ENCODE assay signal across 1 cellular context in the genomic region with DNA sequence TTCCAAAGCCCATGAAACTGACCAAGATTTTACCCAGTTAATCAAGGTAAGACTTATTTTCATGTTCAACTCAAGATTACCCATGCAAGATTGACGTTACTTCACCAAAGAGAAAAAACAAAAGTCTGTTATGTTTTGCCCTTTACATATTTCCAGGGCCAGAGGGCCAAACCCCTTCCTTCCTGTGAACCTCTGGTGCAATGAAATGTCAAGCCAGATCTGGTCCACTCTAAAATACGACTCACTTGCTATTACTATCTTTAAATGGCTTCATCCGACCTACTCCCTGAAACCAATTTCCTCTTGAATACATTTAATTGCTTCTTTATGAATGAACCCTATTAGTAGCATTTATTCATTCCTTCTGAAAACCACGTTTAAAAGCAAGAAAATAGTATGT.
TF ChIP-seq lines count a peak whose summit lies in the region.

No MANE protein-coding gene starts in this region.

TF ChIP-seq in HCT116, 20 proteins besides CTCF, POLR2A, EP300 and RAD21 (continued from another document):
- TF ChIP-seq, protein P1, sequence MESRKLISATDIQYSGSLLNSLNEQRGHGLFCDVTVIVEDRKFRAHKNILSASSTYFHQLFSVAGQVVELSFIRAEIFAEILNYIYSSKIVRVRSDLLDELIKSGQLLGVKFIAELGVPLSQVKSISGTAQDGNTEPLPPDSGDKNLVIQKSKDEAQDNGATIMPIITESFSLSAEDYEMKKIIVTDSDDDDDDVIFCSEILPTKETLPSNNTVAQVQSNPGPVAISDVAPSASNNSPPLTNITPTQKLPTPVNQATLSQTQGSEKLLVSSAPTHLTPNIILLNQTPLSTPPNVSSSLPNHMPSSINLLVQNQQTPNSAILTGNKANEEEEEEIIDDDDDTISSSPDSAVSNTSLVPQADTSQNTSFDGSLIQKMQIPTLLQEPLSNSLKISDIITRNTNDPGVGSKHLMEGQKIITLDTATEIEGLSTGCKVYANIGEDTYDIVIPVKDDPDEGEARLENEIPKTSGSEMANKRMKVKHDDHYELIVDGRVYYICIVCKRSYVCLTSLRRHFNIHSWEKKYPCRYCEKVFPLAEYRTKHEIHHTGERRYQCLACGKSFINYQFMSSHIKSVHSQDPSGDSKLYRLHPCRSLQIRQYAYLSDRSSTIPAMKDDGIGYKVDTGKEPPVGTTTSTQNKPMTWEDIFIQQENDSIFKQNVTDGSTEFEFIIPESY (IDR thresholded peaks at IDR 0.05; ENCODE audit: extremely low read depth, insufficient replicate concordance, low read length), result no peak
- TF ChIP-seq POLR2AphosphoS5 (IDR thresholded peaks at IDR 0.05; ENCODE audit: low read depth, low read length) (no peak), SIN3A (IDR thresholded peaks at IDR 0.05; ENCODE audit: low read depth) (no peak), EGR1 (IDR thresholded peaks at IDR 0.05; ENCODE audit: low read depth) (no peak), YY1 (IDR thresholded peaks at IDR 0.05; ENCODE audit: extremely low read depth, insufficient replicate concordance, low read depth, low read length) (no peak), CBX3 (IDR thresholded peaks at IDR 0.05; ENCODE audit: low read depth) (no peak), FOSL1 (IDR thresholded peaks at IDR 0.05; ENCODE audit: low read depth) (no peak), JUND (IDR thresholded peaks at IDR 0.05) (no peak; the same call in 1 of the 2 replicates), CEBPB (IDR thresholded peaks at IDR 0.05; ENCODE audit: low read depth) (no peak), SP1 (IDR thresholded peaks at IDR 0.05; ENCODE audit: low read depth) (no peak), TCF7L2 (IDR thresholded peaks at IDR 0.05; ENCODE audit: borderline replicate concordance, extremely low read depth, insufficient read depth, insufficient read length) (no peak), EZH2 (IDR thresholded peaks at IDR 0.05) (no peak), SRF (IDR thresholded peaks at IDR 0.05; ENCODE audit: low read depth) (no peak), ZFX (IDR thresholded peaks at IDR 0.05) (no peak), EZH2phosphoT487 (IDR thresholded peaks at IDR 0.05; ENCODE audit: borderline replicate concordance) (no peak)
- TF ChIP-seq, protein P2, sequence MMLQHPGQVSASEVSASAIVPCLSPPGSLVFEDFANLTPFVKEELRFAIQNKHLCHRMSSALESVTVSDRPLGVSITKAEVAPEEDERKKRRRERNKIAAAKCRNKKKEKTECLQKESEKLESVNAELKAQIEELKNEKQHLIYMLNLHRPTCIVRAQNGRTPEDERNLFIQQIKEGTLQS (IDR thresholded peaks at IDR 0.05), result no peak
- TF ChIP-seq, protein P3, sequence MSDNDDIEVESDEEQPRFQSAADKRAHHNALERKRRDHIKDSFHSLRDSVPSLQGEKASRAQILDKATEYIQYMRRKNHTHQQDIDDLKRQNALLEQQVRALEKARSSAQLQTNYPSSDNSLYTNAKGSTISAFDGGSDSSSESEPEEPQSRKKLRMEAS (IDR thresholded peaks at IDR 0.05), result no peak
TF ChIP-seq in HCT116: peak in this region for 0.
